In genomic region chr2:25253153-25253617, GRCh38 we compare ENCODE assay signal across 9 cellular contexts.
DNase-seq lines count a peak whose midpoint lies in the region; ATAC-seq and TF ChIP-seq lines count a peak whose summit lies in the region.
"Had no signal": no experiment of that assay in that cellular context is flagged by ENCODE, and none has a peak within 500 bp of the region (broad histone marks: within the 10 kb centered on the region; RNA-seq: fewer than 3 reads in every experiment).

No MANE protein-coding gene starts in this region.

- CTCF ChIA-PET in RWPE1 (lab: Yijun Ruan, JAX) = no interaction called here

- H2BK5ac ChIP-seq in neuronal stem cell (ENCODE audit: low read length) = peak overlapping the region; percentile 89

- peak overlapping the region; percentile 93 for H3K27ac Mint-ChIP-seq in endothelial cell (ENCODE audit: unreplicated experiment)

- ATAC-seq in HG03039 (IDR thresholded peaks at IDR 0.05; ENCODE audit: unreplicated experiment) (no peak), HG03354 (IDR thresholded peaks at IDR 0.05; ENCODE audit: poor library complexity, severe bottlenecking, unreplicated experiment) (no peak)

- peak overlapping the region in 9 of 11 experiments; percentile 88 to 100 (median 99); a peak in 14 of 22 replicates for H3K9ac ChIP-seq in BLaER1 treated with 17β-estradiol and CSF1 and Interleukin-3, amounts not matched to agents 10 nM and 100 nM
- H3K9ac ChIP-seq in neuronal stem cell (ENCODE audit: low read depth, low read length, poor library complexity) = no peak overlapping the region

- H2BK15ac ChIP-seq in neuronal stem cell (ENCODE audit: low read length) = peak overlapping the region; percentile 82

- no peaks in the 10 kb centered on the region for H3K9me3 ChIP-seq in BLaER1 treated with 17β-estradiol and CSF1 and Interleukin-3, amounts not matched to agents 10 nM and 100 nM (replicated peaks in 1 of 11)
- H3K9me3 ChIP-seq in neuronal stem cell (replicated peaks in 1 of 2; ENCODE audit: control insufficient read depth in 2 of 2, insufficient read depth in 1 of 2, low read depth in 1 of 2, low read length in 2 of 2) = no peaks in the 10 kb centered on the region

- H3K4me3 ChIP-seq in BLaER1 treated with 17β-estradiol and CSF1 and Interleukin-3, amounts not matched to agents 10 nM and 100 nM = peak overlapping the region in 3 of 10 experiments; percentile 69 to 83 (median 82); a peak in 4 of 20 replicates
- peak overlapping the region; percentile 5 to 84 for H3K4me3 ChIP-seq in neuronal stem cell (ENCODE audit: low read length in 2 of 2)

- H2AK5ac ChIP-seq in neuronal stem cell (ENCODE audit: low read depth, low read length) = peak overlapping the region; percentile 89

- peaks cover 16 to 55% (median 43%) of the 10 kb centered on the region in 10 experiments for H3K4me1 ChIP-seq in BLaER1 treated with 17β-estradiol and CSF1 and Interleukin-3, amounts not matched to agents 10 nM and 100 nM
- peaks cover 36 to 41% of the 10 kb centered on the region in 2 donors for H3K4me1 ChIP-seq in neuronal stem cell (ENCODE audit: control insufficient read depth in 2 of 2, insufficient read depth in 1 of 2, low read depth in 1 of 2, low read length in 2 of 2)

- peak overlapping the region in 9 of 11 experiments; percentile 90 to 100 (median 98); a peak in 14 of 22 replicates for H3K27ac ChIP-seq in BLaER1 treated with 17β-estradiol and CSF1 and Interleukin-3, amounts not matched to agents 10 nM and 100 nM
- H3K27ac ChIP-seq in RWPE1 (peak overlapping the region; percentile 72), neuronal stem cell (replicated peaks; ENCODE audit: low read length) (peak overlapping the region; percentile 88)

- H3K4me2 ChIP-seq in BLaER1 treated with 17β-estradiol and CSF1 and Interleukin-3, amounts not matched to agents 10 nM and 100 nM = peak overlapping the region; percentile 71 to 100 (median 79)
- peak overlapping the region; percentile 76 for H3K4me2 ChIP-seq in neuronal stem cell (ENCODE audit: insufficient read depth, low read length, poor library complexity, severe bottlenecking)

- peaks cover 18% of the 10 kb centered on the region for H3K27me3 Mint-ChIP-seq in endothelial cell (ENCODE audit: unreplicated experiment)

- H3K23ac ChIP-seq in neuronal stem cell (ENCODE audit: low read depth, low read length, poor library complexity) = no peak overlapping the region

- TF ChIP-seq CTCF in RWPE1 (conservative IDR thresholded peaks at IDR 0.05; ENCODE audit: low read depth) (no peak), endothelial cell (IDR thresholded peaks at IDR 0.05; ENCODE audit: unreplicated experiment) (no peak)

- H4K91ac ChIP-seq in neuronal stem cell (ENCODE audit: low read depth, low read length, poor library complexity) = peak overlapping the region; percentile 23

- peaks cover 39% of the 10 kb centered on the region for H3K36me3 Mint-ChIP-seq in endothelial cell (ENCODE audit: low read depth, unreplicated experiment)

- H3K27me3 ChIP-seq in BLaER1 treated with 17β-estradiol and CSF1 and Interleukin-3, amounts not matched to agents 10 nM and 100 nM = no peaks in the 10 kb centered on the region
- no peaks in the 10 kb centered on the region for H3K27me3 ChIP-seq in neuronal stem cell (ENCODE audit: control insufficient read depth in 3 of 3, insufficient read depth in 3 of 3, low read depth in 1 of 3, low read length in 3 of 3)
- H3K27me3 ChIP-seq: brain microvascular endothelial cell had no signal

- no peak overlapping the region for H3K14ac ChIP-seq in neuronal stem cell (ENCODE audit: low read length)

- no CpG with 5 or more reads among the region's 11 CpGs for WGBS in neuronal stem cell (ENCODE audit: extremely low coverage in 2 of 2, insufficient read length in 2 of 2, insufficient replicate concordance in 1 of 2), 2 donors

- peaks cover 30 to 66% (median 52%) of the 10 kb centered on the region in 11 experiments for H3K36me3 ChIP-seq in BLaER1 treated with 17β-estradiol and CSF1 and Interleukin-3, amounts not matched to agents 10 nM and 100 nM
- H3K36me3 ChIP-seq in neuronal stem cell (replicated peaks in 1 of 2; ENCODE audit: control insufficient read depth in 2 of 2, insufficient read depth in 2 of 2, low read length in 2 of 2) = peaks cover under 1 to 13% of the 10 kb centered on the region in 2 donors
- H3K36me3 ChIP-seq: brain microvascular endothelial cell had no signal

- H3K9me3 Mint-ChIP-seq in endothelial cell (ENCODE audit: unreplicated experiment) = no peaks in the 10 kb centered on the region

- H3K79me1 ChIP-seq in neuronal stem cell (ENCODE audit: low read depth, low read length) = peaks cover 10% of the 10 kb centered on the region

- peaks cover 60% of the 10 kb centered on the region for H3K4me1 Mint-ChIP-seq in endothelial cell (ENCODE audit: unreplicated experiment)

- no peak overlapping the region for H4K8ac ChIP-seq in neuronal stem cell (ENCODE audit: low read depth, low read length)

- H2BK120ac ChIP-seq in neuronal stem cell (ENCODE audit: low read depth, low read length) = peak overlapping the region; percentile 62

- no peak overlapping the region for H2BK12ac ChIP-seq in neuronal stem cell (ENCODE audit: low read length)

- no peak overlapping the region for H3K4ac ChIP-seq in neuronal stem cell (ENCODE audit: low read length)

- POLR2A ChIA-PET in RWPE1 (lab: Yijun Ruan, JAX; ENCODE audit: low non-redundant PET) = interaction anchor here (0.6 to 1.0 kb wide), 3 partner anchors 11 to 47 kb away, joined by 3 to 4 read pairs (median 3); no protein-coding TSS in a partner anchor

- DNase-seq in RWPE1 (ENCODE audit: low spot score) (no peak), endothelial cell (ENCODE audit: low spot score) (no peak), neuronal stem cell (ENCODE audit: low spot score) (no peak), NCI-H1092 (lab: John Stamatoyannopoulos, UW) (no peak), A172 (ENCODE audit: low spot score) (no peak)

- H3K4me3 Mint-ChIP-seq in endothelial cell (ENCODE audit: unreplicated experiment) = peak overlapping the region; percentile 86

- peak overlapping the region; percentile 73 for H3K18ac ChIP-seq in neuronal stem cell (ENCODE audit: low read length)

- peak overlapping the region; percentile 89 for H2AFZ ChIP-seq in neuronal stem cell (ENCODE audit: low read length)

- H4K20me1 ChIP-seq in BLaER1 treated with 17β-estradiol and CSF1 and Interleukin-3, amounts not matched to agents 10 nM and 100 nM = peaks cover 0 to 26% (median 23%) of the 10 kb centered on the region in 11 experiments; a peak in 13 of 22 replicates
